In the genomic region with DNA sequence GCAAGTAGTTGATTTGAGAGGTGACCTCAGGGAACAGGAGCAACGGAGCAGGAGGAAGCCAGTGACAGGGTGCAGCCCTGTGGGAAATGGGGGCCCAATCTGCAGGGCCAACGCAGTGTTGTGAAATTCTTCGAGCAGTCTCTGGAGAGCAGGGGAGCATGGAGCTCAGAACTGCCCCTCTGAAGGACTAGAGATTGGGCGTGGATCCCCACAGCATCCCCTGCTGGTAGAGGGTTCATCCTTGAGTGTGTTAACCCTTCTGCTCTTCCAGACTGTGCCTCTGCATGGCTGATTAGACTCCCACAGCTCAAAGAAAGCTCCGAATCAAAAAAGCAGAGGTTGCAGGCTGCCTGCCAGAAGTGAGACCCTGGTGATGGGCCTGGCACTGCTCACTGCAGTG, we compare ENCODE assay signal across 22 cellular contexts.
DNase-seq lines count a peak whose midpoint lies in the region; TF ChIP-seq lines count a peak whose summit lies in the region.
"Had no signal": no experiment of that assay in that cellular context is flagged by ENCODE, and none has a peak within 500 bp of the region (broad histone marks: within the 10 kb centered on the region; RNA-seq: fewer than 3 reads in every experiment).

No MANE protein-coding gene starts in this region.

- no peaks in the 10 kb centered on the region for H3K4me1 ChIP-seq in neural progenitor cell
- H3K4me1 ChIP-seq: sigmoid colon, upper lobe of left lung had no signal

- H3K27ac ChIP-seq in WERI-Rb-1 (no peak overlapping the region), neural progenitor cell (no peak overlapping the region)
- H3K27ac ChIP-seq: BLaER1 treated with 17β-estradiol and CSF1 and Interleukin-3, amounts not matched to agents 10 nM and 100 nM; hepatocyte; neutrophil; sigmoid colon; SK-N-MC; upper lobe of left lung had no signal

- H3K27me3 ChIP-seq in WERI-Rb-1 (ENCODE audit: insufficient read depth, low read depth, severe bottlenecking): peaks cover 96% of the 10 kb centered on the region
- no peaks in the 10 kb centered on the region for H3K27me3 ChIP-seq in neural progenitor cell
- H3K27me3 ChIP-seq: BLaER1 treated with 17β-estradiol and CSF1 and Interleukin-3, amounts not matched to agents 10 nM and 100 nM; hepatocyte; neutrophil; sigmoid colon; upper lobe of left lung had no signal

- peaks cover 6% of the 10 kb centered on the region for H3K9me3 Mint-ChIP-seq in neural progenitor cell
- peaks cover 54% of the 10 kb centered on the region for H3K9me3 Mint-ChIP-seq in MCF 10A (ENCODE audit: unreplicated experiment)
- H3K9me3 Mint-ChIP-seq: activated CD8-positive, alpha-beta T cell treated with anti-CD3 and anti-CD28 coated beads for 36 hours; stimulated activated effector memory CD8-positive, alpha-beta T cell treated with anti-CD3 and anti-CD28 coated beads, Interleukin-12 subunit alpha, Interleukin-12 subunit beta, amount 100 ng/mL, for 72 hours had no signal

- H3F3A ChIP-seq in neural progenitor cell (ENCODE audit: low read depth): no peaks in the 10 kb centered on the region

- POLR2A ChIA-PET in MCF 10A (lab: Yijun Ruan, JAX): no interaction called here

- DNase-seq in activated effector memory CD4-positive, alpha-beta T cell treated with anti-CD3 and anti-CD28 coated beads, Interleukin-2, amount 50 U/mL, for 16 hours: peak; percentile 30
- DNase-seq in activated effector memory CD4-positive, alpha-beta T cell treated with Interleukin-2 at 50 U/mL for 16 hours: no peak
- DNase-seq in MV-4-11 (lab: John Stamatoyannopoulos, UW) (peak; percentile 49), WERI-Rb-1 (no peak), neural progenitor cell (ENCODE audit: low spot score) (peak; percentile 33), Kasumi-1 (lab: John Stamatoyannopoulos, UW) (no peak), G401 (ENCODE audit: low spot score) (no peak), MCF 10A (ENCODE audit: unreplicated experiment) (no peak)
- DNase-seq: activated CD4-positive, alpha-beta T cell treated with anti-CD3 and anti-CD28 coated beads for 1 hour; activated CD8-positive, alpha-beta T cell treated with anti-CD3 and anti-CD28 coated beads for 36 hours; caudate nucleus; cortex of kidney; DMS79; sigmoid colon; stimulated activated CD4-positive, alpha-beta T cell treated with anti-CD3 and anti-CD28 coated beads, Interleukin-4, amount 100 ng/mL, for 24 hours; upper lobe of left lung had no signal

- H3K27ac Mint-ChIP-seq in neural progenitor cell: peak overlapping the region; percentile 96
- no peak overlapping the region for H3K27ac Mint-ChIP-seq in MCF 10A (ENCODE audit: low read depth, unreplicated experiment)
- H3K27ac Mint-ChIP-seq: activated CD8-positive, alpha-beta T cell treated with anti-CD3 and anti-CD28 coated beads for 36 hours; progenitor cell of endocrine pancreas; stimulated activated effector memory CD8-positive, alpha-beta T cell treated with anti-CD3 and anti-CD28 coated beads, Interleukin-12 subunit alpha, Interleukin-12 subunit beta, amount 100 ng/mL, for 72 hours had no signal

- H3K36me3 Mint-ChIP-seq in neural progenitor cell: no peaks in the 10 kb centered on the region
- H3K36me3 Mint-ChIP-seq in MCF 10A (ENCODE audit: insufficient read depth, unreplicated experiment): no peaks in the 10 kb centered on the region
- H3K36me3 Mint-ChIP-seq: stimulated activated effector memory CD8-positive, alpha-beta T cell treated with anti-CD3 and anti-CD28 coated beads, Interleukin-12 subunit alpha, Interleukin-12 subunit beta, amount 100 ng/mL, for 72 hours had no signal

- H3K9me3 ChIP-seq in WERI-Rb-1 (ENCODE audit: severe bottlenecking): no peaks in the 10 kb centered on the region
- H3K9me3 ChIP-seq in neural progenitor cell (ENCODE audit: low read depth): no peaks in the 10 kb centered on the region
- H3K9me3 ChIP-seq: BLaER1 treated with 17β-estradiol and CSF1 and Interleukin-3, amounts not matched to agents 10 nM and 100 nM; neutrophil; sigmoid colon; upper lobe of left lung had no signal

- no peak overlapping the region for H2AFZ ChIP-seq in neural progenitor cell (replicated peaks)
- H2AFZ ChIP-seq: hepatocyte had no signal

- H3K4me1 Mint-ChIP-seq in neural progenitor cell (peaks cover 20% of the 10 kb centered on the region), MCF 10A (ENCODE audit: insufficient read depth, unreplicated experiment) (no peaks in the 10 kb centered on the region)

- H3K4me3 ChIP-seq in WERI-Rb-1 (ENCODE audit: low read depth, low read length) (no peak overlapping the region), neural progenitor cell (no peak overlapping the region)
- H3K4me3 ChIP-seq: BLaER1 treated with 17β-estradiol and CSF1 and Interleukin-3, amounts not matched to agents 10 nM and 100 nM; hepatocyte; sigmoid colon; SK-N-MC; upper lobe of left lung had no signal

- H4K20me1 ChIP-seq in neural progenitor cell (ENCODE audit: low read depth): no peaks in the 10 kb centered on the region
- H4K20me1 ChIP-seq: BLaER1 treated with 17β-estradiol and CSF1 and Interleukin-3, amounts not matched to agents 10 nM and 100 nM had no signal

- peaks cover 13% of the 10 kb centered on the region for H3K27me3 Mint-ChIP-seq in neural progenitor cell (ENCODE audit: insufficient read depth, low read depth)
- no peaks in the 10 kb centered on the region for H3K27me3 Mint-ChIP-seq in MCF 10A (ENCODE audit: insufficient read depth, unreplicated experiment)

- no peak overlapping the region for H3K4me3 Mint-ChIP-seq in neural progenitor cell
- no peak overlapping the region for H3K4me3 Mint-ChIP-seq in MCF 10A (ENCODE audit: unreplicated experiment)
- H3K4me3 Mint-ChIP-seq: activated CD8-positive, alpha-beta T cell treated with anti-CD3 and anti-CD28 coated beads for 36 hours; stimulated activated effector memory CD8-positive, alpha-beta T cell treated with anti-CD3 and anti-CD28 coated beads, Interleukin-12 subunit alpha, Interleukin-12 subunit beta, amount 100 ng/mL, for 72 hours had no signal

- no peaks in the 10 kb centered on the region for H3K79me2 ChIP-seq in neural progenitor cell (ENCODE audit: low read depth)
- H3K79me2 ChIP-seq: hepatocyte had no signal

- peak; percentile 25 for TF ChIP-seq CTCF in WERI-Rb-1 (IDR thresholded peaks at IDR 0.05; ENCODE audit: low read depth, low read length)
- peak; percentile 36 for TF ChIP-seq CTCF in neural progenitor cell (IDR thresholded peaks at IDR 0.05)
- no peak for TF ChIP-seq CTCF in MCF 10A (IDR thresholded peaks at IDR 0.05; ENCODE audit: unreplicated experiment)

- no peak overlapping the region for H3K9ac ChIP-seq in neural progenitor cell
- H3K9ac ChIP-seq: BLaER1 treated with 17β-estradiol and CSF1 and Interleukin-3, amounts not matched to agents 10 nM and 100 nM had no signal

- CTCF ChIA-PET in MCF 10A (lab: Yijun Ruan, JAX): interaction anchor here (0.5 kb wide), 1 partner anchor 577 kb away, joined by 3 read pairs; no protein-coding TSS in a partner anchor

- H3K36me3 ChIP-seq in WERI-Rb-1: no peaks in the 10 kb centered on the region
- no peaks in the 10 kb centered on the region for H3K36me3 ChIP-seq in neural progenitor cell
- H3K36me3 ChIP-seq: BLaER1 treated with 17β-estradiol and CSF1 and Interleukin-3, amounts not matched to agents 10 nM and 100 nM; neutrophil; sigmoid colon; upper lobe of left lung had no signal

- H3K4me2 ChIP-seq in neural progenitor cell: no peak overlapping the region
- H3K4me2 ChIP-seq: BLaER1 treated with 17β-estradiol and CSF1 and Interleukin-3, amounts not matched to agents 10 nM and 100 nM; hepatocyte had no signal

- BruUV-seq in MCF 10A (replicated peaks; lab: Mats Ljungman, UMichigan): no TSS peak

- intact Hi-C loops in MCF 10A (cut with micrococcal nuclease): no loop called here

- in situ Hi-C loops in G401 (cut with HindIII; ENCODE audit: low sequenced_read_pairs): no loop called here

Comparison
In these comparisons a context has a peak if more than half of its experiments do, and no peak if none do; other contexts are left out.
1. DNase-seq: peak in activated effector memory CD4-positive, alpha-beta T cell treated with anti-CD3 and anti-CD28 coated beads, Interleukin-2, amount 50 U/mL, for 16 hours (single experiment), MV-4-11 (single experiment) and neural progenitor cell (single experiment); none in activated effector memory CD4-positive, alpha-beta T cell treated with Interleukin-2 at 50 U/mL for 16 hours (single experiment), WERI-Rb-1 (single experiment), Kasumi-1 (0 of 2), G401 (single experiment) and MCF 10A (single experiment).